In genomic region chr12:26884765-26885576, GRCh38 we compare ENCODE assay signal across 8 cellular contexts. TPM values are rescaled to one million over a fixed set of nuclear protein-coding genes. Genes with fewer than 3 reads are reported as not detected.
A peak's percentile ranks its signal among the peaks of the same experiment; 100 is the strongest.
DNase-seq lines count a peak whose midpoint lies in the region; ATAC-seq, FAIRE-seq and TF ChIP-seq lines count a peak whose summit lies in the region.

No MANE protein-coding gene starts in this region.

- no peak for FAIRE-seq in kidney (lab: Jason Lieb, UNC)

- DNase-seq in AG04450 (ENCODE audit: low read depth, low spot score) (peak; percentile 42), NCI-H446 treated with DMSO at 0.1 percent for 48 hours (lab: John Stamatoyannopoulos, UW) (peak; percentile 54), kidney (peak; percentile 82)
- peak; percentile 78 for DNase-seq in activated CD4-positive, CD25-positive, alpha-beta regulatory T cell treated with anti-CD3 and anti-CD28 coated beads, Interleukin-2, amount 50 U/mL, for 16 hours (ENCODE audit: low read depth, low spot score)
- peak; percentile 71 to 77 for DNase-seq in central memory CD8-positive, alpha-beta T cell (ENCODE audit: low spot score in 2 of 2)
- peak; percentile 83 for DNase-seq in stimulated activated CD4-positive, alpha-beta T cell treated with anti-CD3 and anti-CD28 coated beads, Interleukin-1b, Interleukin-23, amount 100 ng/mL, for 48 hours

- no peak overlapping the region for H3K9ac ChIP-seq in kidney (ENCODE audit: low read length in 2 of 2)

- no peaks in the 10 kb centered on the region for H3K36me3 ChIP-seq in kidney (ENCODE audit: control insufficient read depth in 1 of 2, insufficient read depth in 2 of 2, low read length in 2 of 2)

- CTCF ChIA-PET in AG04450 (lab: Charles Lee), result interaction anchor here (0.6 to 3.3 kb wide), 46 partner anchors 9 to 811 kb away, joined by 3 to 30 read pairs (median 5); partner anchors contain the start of genes ITPR2 and REP15

- TF ChIP-seq CTCF in AG04450 (IDR thresholded peaks at IDR 0.05; ENCODE audit: low read depth, low read length), result peak; percentile 99
- TF ChIP-seq CTCF in kidney (IDR thresholded peaks at IDR 0.05; ENCODE audit: borderline replicate concordance, extremely low read depth, insufficient read depth), result peak; percentile 98

- POLR2A ChIA-PET in AG04450 (lab: Yijun Ruan, JAX), result no interaction called here

- H3K27ac ChIP-seq in AG04450 (ENCODE audit: low read depth, low read length) (no peak overlapping the region), kidney (ENCODE audit: low read depth in 2 of 2, low read length in 2 of 2) (no peak overlapping the region)

- H3K4me1 Mint-ChIP-seq in central memory CD8-positive, alpha-beta T cell, result peaks cover 15% of the 10 kb centered on the region

- peaks cover 5% of the 10 kb centered on the region for H3K27me3 Mint-ChIP-seq in central memory CD8-positive, alpha-beta T cell

- H3K27me3 ChIP-seq in AG04450 (ENCODE audit: control insufficient read depth, insufficient read depth, low read length), result no peaks in the 10 kb centered on the region

- peaks cover 0 to 3% of the 10 kb centered on the region in 2 donors for H3K4me1 ChIP-seq in kidney (ENCODE audit: control insufficient read depth in 1 of 2, insufficient read depth in 1 of 2, low read depth in 1 of 2, low read length in 2 of 2)

- ATAC-seq in GM18861 (IDR thresholded peaks at IDR 0.05; ENCODE audit: unreplicated experiment) (peak; percentile 64), HG03354 (IDR thresholded peaks at IDR 0.05; ENCODE audit: poor library complexity, severe bottlenecking, unreplicated experiment) (peak; percentile 93)
- peak; percentile 96 for ATAC-seq in central memory CD8-positive, alpha-beta T cell (replicated peaks; ENCODE audit: extremely low read depth, poor library complexity, severe bottlenecking)

- no peaks in the 10 kb centered on the region for H3K9me3 Mint-ChIP-seq in central memory CD8-positive, alpha-beta T cell

- intact Hi-C loops in kidney (cut with DNase I), result no loop called here

- H3K4me3 Mint-ChIP-seq in central memory CD8-positive, alpha-beta T cell, result peak overlapping the region; percentile 59

- H3K4me3 ChIP-seq in AG04450 (ENCODE audit: low read depth, low read length) (no peak overlapping the region), kidney (ENCODE audit: low read length in 2 of 2) (peak overlapping the region; percentile 44)

- no peak overlapping the region for H3K27ac Mint-ChIP-seq in central memory CD8-positive, alpha-beta T cell (ENCODE audit: low read depth)

- H3K36me3 Mint-ChIP-seq in central memory CD8-positive, alpha-beta T cell (ENCODE audit: insufficient read depth), result peaks cover 8% of the 10 kb centered on the region

- peaks cover 4% of the 10 kb centered on the region for H3K9me3 ChIP-seq in AG04450 (ENCODE audit: control insufficient read depth, insufficient read depth, low read length)
- no peaks in the 10 kb centered on the region for H3K9me3 ChIP-seq in kidney (ENCODE audit: control insufficient read depth in 1 of 2, low read length in 2 of 2)

RNA-seq across cellular contexts. Expression of gene ITPR2, which starts 52.0 kb away (rescaled TPM):
- polyA plus RNA-seq in AG04450 (2011; rRNA removed) (3.4 and 4.1 TPM in 2 replicates), kidney (ENCODE audit: insufficient read depth, low read depth, low replicate concordance) (5.7 TPM)
- polyA minus RNA-seq in AG04450 (2011; rRNA and poly(A)+ RNA removed), result 10.4 and 10.9 TPM in 2 replicates
- total RNA-seq in kidney, result 56.9 TPM

RNA-seq across cellular contexts. Expression of gene INTS13, which starts 52.8 kb away (rescaled TPM):
- 21.3 and 38.3 TPM in 2 replicates for polyA plus RNA-seq in AG04450 (2011; rRNA removed)
- 18.6 and 34.8 TPM in 2 replicates for polyA minus RNA-seq in AG04450 (2011; rRNA and poly(A)+ RNA removed)
- 11.6 TPM for total RNA-seq in kidney
- 17.2 TPM for polyA plus RNA-seq in kidney (ENCODE audit: insufficient read depth, low read depth, low replicate concordance)

RNA-seq across cellular contexts. Expression of gene FGFR1OP2, which starts 53.3 kb away (rescaled TPM):
- polyA plus RNA-seq in AG04450 (2011; rRNA removed) (34.3 and 46.2 TPM in 2 replicates), kidney (ENCODE audit: insufficient read depth, low read depth, low replicate concordance) (28.6 TPM)
- 15.9 and 27.8 TPM in 2 replicates for polyA minus RNA-seq in AG04450 (2011; rRNA and poly(A)+ RNA removed)
- 47.1 TPM for total RNA-seq in kidney
